14 cellular contexts compared by ENCODE assay signal in genomic region chr11:75543808-75544207, GRCh38.
"Had no signal": no experiment of that assay in that cellular context is flagged by ENCODE, and none has a peak within 500 bp of the region (broad histone marks: within the 10 kb centered on the region; RNA-seq: fewer than 3 reads in every experiment).

No MANE protein-coding gene starts in this region.

- H3K36me3 ChIP-seq: gastrocnemius medialis, sigmoid colon had no signal

- H3K4me1 ChIP-seq: gastrocnemius medialis had no signal

- H3K4me3 Mint-ChIP-seq: nephron, type B pancreatic cell had no signal

- H3K27me3 Mint-ChIP-seq: type B pancreatic cell had no signal

- ATAC-seq: body of pancreas, gastrocnemius medialis, left ventricle myocardium superior had no signal

- DNase-seq: activated naive CD4-positive, alpha-beta T cell treated with anti-CD3 and anti-CD28 coated beads, Interleukin-2, amount 50 U/mL, for 16 hours; amniotic stem cell; body of pancreas; central memory CD4-positive, alpha-beta T cell; effector CD4-positive, alpha-beta T cell; gastrocnemius medialis; left ventricle myocardium superior; mesenchymal stem cell; sigmoid colon; stimulated activated CD4-positive, alpha-beta T cell treated with anti-CD3 and anti-CD28 coated beads, Interleukin-2, amount 100 ng/mL, for 24 hours; stimulated activated naive CD4-positive, alpha-beta T cell had no signal

- H3K9me3 Mint-ChIP-seq: nephron, type B pancreatic cell had no signal

- H3K9me3 ChIP-seq: body of pancreas, gastrocnemius medialis, sigmoid colon had no signal

- H3K36me3 Mint-ChIP-seq: type B pancreatic cell had no signal

- H3K27ac ChIP-seq: body of pancreas, coronary artery, gastrocnemius medialis, sigmoid colon had no signal

- H3K27me3 ChIP-seq: body of pancreas, gastrocnemius medialis, sigmoid colon had no signal

- H3K27ac Mint-ChIP-seq: nephron, type B pancreatic cell had no signal

- H3K4me3 ChIP-seq: body of pancreas, coronary artery, gastrocnemius medialis, sigmoid colon had no signal
